21 cellular contexts compared by ENCODE assay signal in genomic region chr5:112657804-112658203, GRCh38.
A peak's percentile ranks its signal among the peaks of the same experiment; 100 is the strongest.
DNase-seq lines count a peak whose midpoint lies in the region; ATAC-seq and TF ChIP-seq lines count a peak whose summit lies in the region.
"Had no signal": no experiment of that assay in that cellular context is flagged by ENCODE, and none has a peak within 500 bp of the region (broad histone marks: within the 10 kb centered on the region; RNA-seq: fewer than 3 reads in every experiment).

No MANE protein-coding gene starts in this region.

- no peak overlapping the region for H3K27ac ChIP-seq in SJCRH30
- H3K27ac ChIP-seq in colonic mucosa = no peak overlapping the region
- H3K27ac ChIP-seq: GM23248, HL-60 had no signal

- H3K9me3 ChIP-seq in SJCRH30 (replicated peaks) (0 out of 2 replicates have a peak, but pooled peaks cover 3% of the 10 kb centered on the region), colonic mucosa (no peaks in the 10 kb centered on the region)

- DNase-seq in NCI-H2107 treated with DMSO at 0.1 percent for 48 hours (lab: John Stamatoyannopoulos, UW; ENCODE audit: unreplicated experiment) (peak; percentile 5), NCI-H2107 (lab: John Stamatoyannopoulos, UW) (no peak), SJCRH30 (peak; percentile 59 to 80), myocyte (ENCODE audit: low read depth) (peak; percentile 84), colonic mucosa (no peak), NAMALWA (ENCODE audit: low spot score) (no peak)
- DNase-seq: 8988T, Calu3, GM23248, NCI-H1092 treated with DMSO at 0.1 percent for 48 hours, NCI-H1436, NCI-H187, NCI-H2081 treated with DMSO at 0.1 percent for 48 hours, NCI-H446 treated with DMSO at 0.1 percent for 48 hours, NCI-H526, NCI-H82, Right ventricle myocardium superior, RPMI8226 had no signal

- intact Hi-C loops in colonic mucosa (cut with DNase I) = no loop called here

- H3K9ac ChIP-seq in colonic mucosa (ENCODE audit: low read depth in 2 of 2, low read length in 2 of 2) = no peak overlapping the region
- H3K9ac ChIP-seq: GM23248 had no signal

- H3K36me3 ChIP-seq in SJCRH30 (no peaks in the 10 kb centered on the region), colonic mucosa (no peaks in the 10 kb centered on the region)
- H3K36me3 ChIP-seq: HAP-1 had no signal

- no peak for TF ChIP-seq CTCF in colonic mucosa (IDR thresholded peaks at IDR 0.05)

- H3K4me3 ChIP-seq in SJCRH30 = no peak overlapping the region
- H3K4me3 ChIP-seq in colonic mucosa = no peak overlapping the region
- H3K4me3 ChIP-seq: GM23248, HAP-1 had no signal

- H3K27me3 ChIP-seq in SJCRH30 = no peaks in the 10 kb centered on the region
- H3K27me3 ChIP-seq in colonic mucosa = no peaks in the 10 kb centered on the region

- ATAC-seq in GM21515 (IDR thresholded peaks at IDR 0.05; ENCODE audit: unreplicated experiment) = no peak

- H3K4me1 ChIP-seq in SJCRH30 (peaks cover 15% of the 10 kb centered on the region), colonic mucosa (no peaks in the 10 kb centered on the region)
- H3K4me1 ChIP-seq: HAP-1 had no signal

Comparison
In these comparisons a context has a peak if more than half of its experiments do, and no peak if none do; other contexts are left out.
1. DNase-seq: peak in NCI-H2107 treated with DMSO at 0.1 percent for 48 hours (single experiment), SJCRH30 (2 of 2) and myocyte (single experiment); none in NCI-H2107 (single experiment), colonic mucosa (single experiment) and NAMALWA (single experiment).